ENCODE assay signal across 10 cellular contexts in genomic region chr9:14441976-14442651, GRCh38.
DNase-seq lines count a peak whose midpoint lies in the region; ATAC-seq, FAIRE-seq and TF ChIP-seq lines count a peak whose summit lies in the region.
"Had no signal": no experiment of that assay in that cellular context is flagged by ENCODE, and none has a peak within 500 bp of the region (broad histone marks: within the 10 kb centered on the region; RNA-seq: fewer than 3 reads in every experiment).

No MANE protein-coding gene starts in this region.

- no peak overlapping the region for H3K4me3 Mint-ChIP-seq in Caco-2 (ENCODE audit: unreplicated experiment)
- no peak overlapping the region for H3K4me3 Mint-ChIP-seq in naive thymus-derived CD4-positive, alpha-beta T cell

- no peaks in the 10 kb centered on the region for H3K36me3 ChIP-seq in Caco-2 (ENCODE audit: control insufficient read depth, insufficient read depth, low read length)
- no peaks in the 10 kb centered on the region for H3K36me3 ChIP-seq in HAP-1 (replicated peaks)
- no peaks in the 10 kb centered on the region for H3K36me3 ChIP-seq in iPS DF 6.9 (ENCODE audit: control insufficient read depth, insufficient read depth, low read length)
- no peaks in the 10 kb centered on the region for H3K36me3 ChIP-seq in ascending aorta
- H3K36me3 ChIP-seq in naive thymus-derived CD4-positive, alpha-beta T cell (ENCODE audit: control insufficient read depth in 2 of 3, insufficient read depth in 3 of 3, low read length in 3 of 3): no peaks in the 10 kb centered on the region

- H3K4me3 ChIP-seq in Caco-2 (ENCODE audit: low read depth, low read length): no peak overlapping the region
- H3K4me3 ChIP-seq in HAP-1: no peak overlapping the region
- H3K4me3 ChIP-seq in iPS DF 6.9 (ENCODE audit: low read length): no peak overlapping the region
- H3K4me3 ChIP-seq in right cardiac atrium (ENCODE audit: low read length): no peak overlapping the region
- H3K4me3 ChIP-seq in ascending aorta: no peak overlapping the region
- H3K4me3 ChIP-seq in naive thymus-derived CD4-positive, alpha-beta T cell (ENCODE audit: low read length): no peak overlapping the region

- in situ Hi-C loops in HAP-1 (cut with MboI; ENCODE audit: low sequenced_read_pairs): loop anchor here (25.0 kb wide), 2 partner anchors 1030 to 1405 kb away; no protein-coding TSS in a partner anchor

- no TSS peak for BruUV-seq in Caco-2 (replicated peaks; lab: Mats Ljungman, UMichigan)

- POLR2A ChIA-PET in Caco-2 (lab: Charles Lee): no interaction called here
- POLR2A ChIA-PET in RWPE1 (lab: Yijun Ruan, JAX; ENCODE audit: low non-redundant PET): no interaction called here
- POLR2A ChIA-PET in naive thymus-derived CD4-positive, alpha-beta T cell (lab: Charles Lee): no interaction called here

- TF ChIP-seq CTCF in Caco-2 (IDR thresholded peaks at IDR 0.05; ENCODE audit: insufficient read depth in 1 of 2, low read depth in 1 of 2, low read length in 1 of 2, severe bottlenecking in 1 of 2, unreplicated experiment in 1 of 2): peak; percentile 36 to 39
- TF ChIP-seq CTCF in RWPE1 (conservative IDR thresholded peaks at IDR 0.05; ENCODE audit: low read depth): 0 out of 2 replicates have a peak, but pooled peaks have one; percentile 12
- no peak for TF ChIP-seq CTCF in ascending aorta (IDR thresholded peaks at IDR 0.05)

- no peaks in the 10 kb centered on the region for H3K4me1 Mint-ChIP-seq in Caco-2 (ENCODE audit: low read depth, unreplicated experiment)
- H3K4me1 Mint-ChIP-seq in naive thymus-derived CD4-positive, alpha-beta T cell: no peaks in the 10 kb centered on the region

- H3K27ac ChIP-seq in RWPE1: no peak overlapping the region
- H3K27ac ChIP-seq in iPS DF 6.9 (ENCODE audit: low read length): no peak overlapping the region
- no peak overlapping the region for H3K27ac ChIP-seq in right cardiac atrium (ENCODE audit: low read length)
- H3K27ac ChIP-seq in ascending aorta: no peak overlapping the region
- H3K27ac ChIP-seq in naive thymus-derived CD4-positive, alpha-beta T cell (ENCODE audit: low read depth, low read length): no peak overlapping the region

- H3K27me3 Mint-ChIP-seq in Caco-2 (ENCODE audit: insufficient read depth, unreplicated experiment): peaks cover 12% of the 10 kb centered on the region
- H3K27me3 Mint-ChIP-seq in naive thymus-derived CD4-positive, alpha-beta T cell: peaks cover 0 to 11% (median 6%) of the 10 kb centered on the region in 5 donors

- no peaks in the 10 kb centered on the region for H3K27me3 ChIP-seq in Caco-2 (replicated peaks; ENCODE audit: control insufficient read depth, insufficient read depth, low read length)
- H3K27me3 ChIP-seq in HAP-1 (ENCODE audit: low read depth): no peaks in the 10 kb centered on the region
- H3K27me3 ChIP-seq in iPS DF 6.9 (ENCODE audit: control insufficient read depth, insufficient read depth, low read length): no peaks in the 10 kb centered on the region
- no peaks in the 10 kb centered on the region for H3K27me3 ChIP-seq in right cardiac atrium (ENCODE audit: control insufficient read depth, insufficient read depth)
- no peaks in the 10 kb centered on the region for H3K27me3 ChIP-seq in ascending aorta
- no peaks in the 10 kb centered on the region for H3K27me3 ChIP-seq in naive thymus-derived CD4-positive, alpha-beta T cell (ENCODE audit: control insufficient read depth in 2 of 2, insufficient read depth in 2 of 2, low read length in 2 of 2)

- H3K27ac Mint-ChIP-seq in Caco-2 (ENCODE audit: unreplicated experiment): no peak overlapping the region
- H3K27ac Mint-ChIP-seq in naive thymus-derived CD4-positive, alpha-beta T cell: no peak overlapping the region

- peak; percentile 44 to 49 for DNase-seq in Caco-2
- peak; percentile 33 to 65 for DNase-seq in HAP-1 (ENCODE audit: low spot score in 2 of 2)
- DNase-seq in RWPE1 (ENCODE audit: low spot score): no peak
- DNase-seq in iPS DF 6.9 (ENCODE audit: low read depth, low spot score): peak; percentile 41
- DNase-seq in right cardiac atrium: no peak
- DNase-seq in frontal cortex (ENCODE audit: low spot score in 2 of 2): no peak
- no peak for DNase-seq in ascending aorta (ENCODE audit: low spot score in 2 of 2)
- DNase-seq in naive thymus-derived CD4-positive, alpha-beta T cell: no peak
- DNase-seq: activated CD4-positive, alpha-beta T cell treated with anti-CD3 and anti-CD28 coated beads, Interleukin-2, amount 50 U/mL, for 1 hour; NCI-H146 had no signal

- H3K9me3 ChIP-seq in Caco-2: no peaks in the 10 kb centered on the region
- H3K9me3 ChIP-seq in HAP-1: no peaks in the 10 kb centered on the region
- H3K9me3 ChIP-seq in iPS DF 6.9 (ENCODE audit: control insufficient read depth, insufficient read depth, low read length): no peaks in the 10 kb centered on the region
- H3K9me3 ChIP-seq in right cardiac atrium (ENCODE audit: control insufficient read depth, low read length): no peaks in the 10 kb centered on the region
- no peaks in the 10 kb centered on the region for H3K9me3 ChIP-seq in ascending aorta
- no peaks in the 10 kb centered on the region for H3K9me3 ChIP-seq in naive thymus-derived CD4-positive, alpha-beta T cell (ENCODE audit: control insufficient read depth in 2 of 3, low read length in 3 of 3)

- CTCF ChIA-PET in Caco-2 (lab: Charles Lee): interaction anchor here (0.6 to 1.0 kb wide), 5 partner anchors 8 to 327 kb away, joined by 3 to 6 read pairs (median 4); no protein-coding TSS in a partner anchor
- CTCF ChIA-PET in RWPE1 (lab: Yijun Ruan, JAX): interaction anchor here (0.6 to 0.8 kb wide), 4 partner anchors 125 to 1444 kb away, joined by 3 to 4 read pairs (median 4); no protein-coding TSS in a partner anchor
- CTCF ChIA-PET in naive thymus-derived CD4-positive, alpha-beta T cell (lab: Charles Lee): no interaction called here

- FAIRE-seq in frontal cortex (lab: Jason Lieb, UNC): no peak

- intact Hi-C loops in Caco-2 (cut with micrococcal nuclease; ENCODE audit: unreplicated experiment) (loop anchor here (1.0 to 5.0 kb wide), 2 partner anchors 220 to 327 kb away; no protein-coding TSS in a partner anchor), right cardiac atrium (cut with DNase I) (no loop called here), ascending aorta (cut with DNase I) (no loop called here)
- intact Hi-C loops in naive thymus-derived CD4-positive, alpha-beta T cell (cut with micrococcal nuclease): no loop called here

- WGBS in iPS DF 6.9 (ENCODE audit: insufficient coverage, insufficient read length): no CpG with 5 or more reads among the region's 10 CpGs
- 91% methylated on average over 10 of the region's 10 CpGs for WGBS in right cardiac atrium

- H3K4me1 ChIP-seq in Caco-2 (no peaks in the 10 kb centered on the region), HAP-1 (peaks cover 8% of the 10 kb centered on the region), iPS DF 6.9 (ENCODE audit: control insufficient read depth, insufficient read depth, low read length) (no peaks in the 10 kb centered on the region), right cardiac atrium (ENCODE audit: control insufficient read depth, insufficient read depth, low read length) (no peaks in the 10 kb centered on the region), ascending aorta (no peaks in the 10 kb centered on the region)
- H3K4me1 ChIP-seq in naive thymus-derived CD4-positive, alpha-beta T cell (ENCODE audit: control insufficient read depth in 2 of 2, insufficient read depth in 2 of 2, low read length in 2 of 2): no peaks in the 10 kb centered on the region

- H3K9me3 Mint-ChIP-seq in Caco-2 (ENCODE audit: unreplicated experiment): no peaks in the 10 kb centered on the region
- peaks cover 0 to 6% (median 0%) of the 10 kb centered on the region in 11 donors for H3K9me3 Mint-ChIP-seq in naive thymus-derived CD4-positive, alpha-beta T cell

- no peak for ATAC-seq in right cardiac atrium
- no peak for ATAC-seq in naive thymus-derived CD4-positive, alpha-beta T cell

- no peaks in the 10 kb centered on the region for H3K36me3 Mint-ChIP-seq in Caco-2 (ENCODE audit: insufficient read depth, unreplicated experiment)
- no peaks in the 10 kb centered on the region for H3K36me3 Mint-ChIP-seq in naive thymus-derived CD4-positive, alpha-beta T cell

Comparison
In these comparisons a context has a peak if more than half of its experiments do, and no peak if none do; other contexts are left out.
1. DNase-seq: peak in Caco-2 (2 of 2), HAP-1 (2 of 2) and iPS DF 6.9 (single experiment); none in RWPE1 (single experiment), right cardiac atrium (0 of 3), frontal cortex (0 of 2), ascending aorta (0 of 2) and naive thymus-derived CD4-positive, alpha-beta T cell (0 of 9).
2. CTCF ChIP-seq: peak in Caco-2 (2 of 2) and RWPE1 (single experiment); none in ascending aorta (0 of 3).